In genomic region chr10:46311961-46312431, GRCh38 we compare ENCODE assay signal across 15 cellular contexts. TPM values are rescaled to one million over a fixed set of nuclear protein-coding genes. Genes with fewer than 3 reads are reported as not detected.
"Had no signal": no experiment of that assay in that cellular context is flagged by ENCODE, and none has a peak within 500 bp of the region (broad histone marks: within the 10 kb centered on the region; RNA-seq: fewer than 3 reads in every experiment).

No MANE protein-coding gene starts in this region.

RNA-seq across cellular contexts. Expression of gene ANTXRL, which starts 25.2 kb away (rescaled TPM):
- total RNA-seq: activated CD4-positive, alpha-beta T cell treated with anti-CD3 and anti-CD28 coated beads for 36 hours; activated naive CD4-positive, alpha-beta T cell treated with anti-CD3 and anti-CD28 coated beads, Interleukin-2, amount 50 U/mL, for 72 hours; cardiac muscle cell; chondrocyte; dermis microvascular lymphatic vessel endothelial cell; esophagus squamous epithelium; left lobe of liver; lung; occipital lobe; psoas muscle; smooth muscle cell; stomach; T-helper 17 cell; ureter had no signal
- polyA plus RNA-seq: cardiac muscle cell, lung, neural cell, smooth muscle cell, stomach had no signal
